9 cellular contexts compared by ENCODE assay signal in genomic region chr4:73718375-73719373, GRCh38. TPM values are rescaled to one million over a fixed set of nuclear protein-coding genes. Genes with fewer than 3 reads are reported as not detected.
A peak's percentile ranks its signal among the peaks of the same experiment; 100 is the strongest.
DNase-seq lines count a peak whose midpoint lies in the region; ATAC-seq, FAIRE-seq and TF ChIP-seq lines count a peak whose summit lies in the region.
"Had no signal": no experiment of that assay in that cellular context is flagged by ENCODE, and none has a peak within 500 bp of the region (broad histone marks: within the 10 kb centered on the region; RNA-seq: fewer than 3 reads in every experiment).

No MANE protein-coding gene starts in this region.

- TF ChIP-seq POLR2A in uterus (IDR thresholded peaks at IDR 0.05), result no peak

- peak; percentile 96 for ATAC-seq in HG03378 (IDR thresholded peaks at IDR 0.05; ENCODE audit: unreplicated experiment)

- no peaks in the 10 kb centered on the region for H3K27me3 ChIP-seq in uterus
- H3K27me3 ChIP-seq in small intestine (ENCODE audit: control insufficient read depth in 2 of 2, insufficient read depth in 2 of 2, low read length in 2 of 2), result no peaks in the 10 kb centered on the region

- H3K4me1 ChIP-seq in uterus, result no peaks in the 10 kb centered on the region
- H3K4me1 ChIP-seq in small intestine (ENCODE audit: control insufficient read depth in 2 of 2, insufficient read depth in 1 of 2, low read depth in 1 of 2, low read length in 1 of 2), result no peaks in the 10 kb centered on the region

- in situ Hi-C loops in Caki2 (cut with HindIII; ENCODE audit: low pct_unique_long_range_greater_than_20kb, low sequenced_read_pairs) (no loop called here), astrocyte of the spinal cord (cut with HindIII; ENCODE audit: low sequenced_read_pairs) (no loop called here)

- H3K36me3 ChIP-seq in uterus (no peaks in the 10 kb centered on the region), small intestine (ENCODE audit: control insufficient read depth in 2 of 2, insufficient read depth in 2 of 2, low read length in 2 of 2) (no peaks in the 10 kb centered on the region)

- WGBS in small intestine, 3 donors, result 85 to 88% (median 86%) methylated on average over 1 of the region's 1 CpG

- H3K4me3 ChIP-seq in astrocyte of the spinal cord (ENCODE audit: low read depth, low read length), result no peak overlapping the region
- no peak overlapping the region for H3K4me3 ChIP-seq in uterus
- no peak overlapping the region for H3K4me3 ChIP-seq in small intestine (ENCODE audit: low read depth in 1 of 2, low read length in 2 of 2)

- DNase-seq in Caki2 (ENCODE audit: low read depth), result peak; percentile 35
- peak; percentile 25 for DNase-seq in GM20000 (ENCODE audit: low spot score)
- DNase-seq in astrocyte of the spinal cord (ENCODE audit: low read depth, low spot score), result peak; percentile 59
- DNase-seq in uterus, result no peak
- DNase-seq in HPDE6-E6E7 (ENCODE audit: extremely low spot score), result no peak
- DNase-seq in stimulated activated CD4-positive, alpha-beta T cell treated with anti-CD3 and anti-CD28 coated beads, Interleukin-15, amount 100 ng/mL, for 24 hours, result no peak
- no peak for DNase-seq in small intestine
- DNase-seq: central memory CD4-positive, alpha-beta T cell had no signal

- H3K9me3 ChIP-seq in uterus (no peaks in the 10 kb centered on the region), small intestine (ENCODE audit: control insufficient read depth, low read depth) (no peaks in the 10 kb centered on the region)

- intact Hi-C loops in uterus (cut with DNase I; ENCODE audit: low total_unique reads), result no loop called here

- FAIRE-seq in small intestine (lab: Jason Lieb, UNC), result no peak

- TF ChIP-seq CTCF in GM20000 (IDR thresholded peaks at IDR 0.05; ENCODE audit: extremely low read depth, missing control alignments), result no peak
- TF ChIP-seq CTCF in astrocyte of the spinal cord (IDR thresholded peaks at IDR 0.05; ENCODE audit: low read depth, low read length), result no peak
- TF ChIP-seq CTCF in uterus (IDR thresholded peaks at IDR 0.05), result no peak

- H3K27ac ChIP-seq in uterus, result no peak overlapping the region
- no peak overlapping the region for H3K27ac ChIP-seq in small intestine (ENCODE audit: low read depth in 1 of 2, low read length in 1 of 2)

RNA-seq across cellular contexts. Expression of gene CXCL8, which starts 21.7 kb away (rescaled TPM):
- total RNA-seq in Caki2 (2014; rRNA removed; shearing (Covaris generic); ENCODE audit: low replicate concordance), result 7.8 and 7.9 TPM in 2 replicates
- 1 to 10 TPM in 1 of 4 donors, under 1 TPM in 1, not detected in 2; 0.67 to 2.2 TPM for total RNA-seq in uterus
- polyA plus RNA-seq in small intestine, result 1 to 10 TPM; 2.2 to 8.6 (median 2.4) TPM

Comparison
In these comparisons a context has a peak if more than half of its experiments do, and no peak if none do; other contexts are left out.
1. DNase-seq: peak in Caki2 (single experiment), GM20000 (single experiment) and astrocyte of the spinal cord (single experiment); none in uterus (0 of 2), HPDE6-E6E7 (single experiment), stimulated activated CD4-positive, alpha-beta T cell treated with anti-CD3 and anti-CD28 coated beads, Interleukin-15, amount 100 ng/mL, for 24 hours (single experiment) and small intestine (single experiment).